14 cellular contexts compared by ENCODE assay signal in the genomic region with DNA sequence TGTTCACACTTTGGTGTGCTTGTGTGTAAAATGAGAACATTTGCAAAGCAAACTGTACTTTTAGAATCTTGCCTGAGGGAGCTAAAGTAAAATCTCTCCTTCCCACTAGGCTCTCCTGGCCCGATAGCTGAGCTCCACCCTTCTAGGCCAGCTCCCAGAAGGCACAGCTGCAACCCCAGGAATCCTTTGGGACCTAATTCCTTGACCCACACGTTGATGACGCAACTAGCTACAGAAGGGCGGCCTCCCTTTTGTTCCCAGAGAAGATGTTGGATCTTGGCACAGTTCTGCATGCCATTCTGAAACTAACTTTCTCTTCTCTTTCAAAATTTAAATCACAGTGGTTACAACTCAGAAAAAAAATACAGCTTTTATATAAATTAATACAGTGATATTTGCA.
DNase-seq lines count a peak whose midpoint lies in the region; ATAC-seq and TF ChIP-seq lines count a peak whose summit lies in the region.
"Had no signal": no experiment of that assay in that cellular context is flagged by ENCODE, and none has a peak within 500 bp of the region (broad histone marks: within the 10 kb centered on the region; RNA-seq: fewer than 3 reads in every experiment).

No MANE protein-coding gene starts in this region.

- CTCF ChIA-PET in AG04450 (lab: Charles Lee), result no interaction called here

- H3K4me1 Mint-ChIP-seq in activated T-cell treated with anti-CD3 and anti-CD28 coated beads, Interleukin-2, amount 50 U/mL, for 72 hours (ENCODE audit: low read depth), result no peaks in the 10 kb centered on the region
- H3K4me1 Mint-ChIP-seq: memory B cell had no signal

- no peak overlapping the region for H3K4me3 Mint-ChIP-seq in activated T-cell treated with anti-CD3 and anti-CD28 coated beads, Interleukin-2, amount 50 U/mL, for 72 hours
- H3K4me3 Mint-ChIP-seq: memory B cell had no signal

- H3K27me3 ChIP-seq in AG04450 (ENCODE audit: control insufficient read depth, insufficient read depth, low read length), result no peaks in the 10 kb centered on the region
- H3K27me3 ChIP-seq: upper lobe of left lung had no signal

- no peaks in the 10 kb centered on the region for H3K36me3 Mint-ChIP-seq in activated T-cell treated with anti-CD3 and anti-CD28 coated beads, Interleukin-2, amount 50 U/mL, for 72 hours (ENCODE audit: insufficient read depth in 2 of 2)
- H3K36me3 Mint-ChIP-seq: memory B cell had no signal

- no peaks in the 10 kb centered on the region for H3K27me3 Mint-ChIP-seq in activated T-cell treated with anti-CD3 and anti-CD28 coated beads, Interleukin-2, amount 50 U/mL, for 72 hours (ENCODE audit: low read depth)
- H3K27me3 Mint-ChIP-seq: memory B cell had no signal

- peaks cover 1 to 2% of the 10 kb centered on the region in 2 donors for H3K9me3 Mint-ChIP-seq in activated T-cell treated with anti-CD3 and anti-CD28 coated beads, Interleukin-2, amount 50 U/mL, for 72 hours

- POLR2A ChIA-PET in AG04450 (lab: Yijun Ruan, JAX), result interaction anchor here (0.6 kb wide), 1 partner anchor 736 kb away, joined by 3 read pairs; no protein-coding TSS in a partner anchor

- no peak for ATAC-seq in activated T-cell treated with anti-CD3 and anti-CD28 coated beads, Interleukin-2, amount 50 U/mL, for 72 hours (replicated peaks in 1 of 2)
- ATAC-seq in HG02840 (IDR thresholded peaks at IDR 0.05; ENCODE audit: low FRiP score, unreplicated experiment), result no peak

- no peaks in the 10 kb centered on the region for H3K9me3 ChIP-seq in AG04450 (ENCODE audit: control insufficient read depth, insufficient read depth, low read length)
- H3K9me3 ChIP-seq: upper lobe of left lung had no signal

- DNase-seq in AG04450 (ENCODE audit: low read depth, low spot score) (peak; percentile 6), T1000 (lab: John Stamatoyannopoulos, UW) (peak; percentile 67), fibroblast of peridontal ligament (ENCODE audit: extremely low read depth) (peak; percentile 99), myocyte (ENCODE audit: low read depth) (peak; percentile 90), HK-2 (ENCODE audit: unreplicated experiment) (no peak)
- DNase-seq in activated T-cell treated with anti-CD3 and anti-CD28 coated beads, Interleukin-2, amount 50 U/mL, for 72 hours, result no peak
- DNase-seq in stimulated activated CD8-positive, alpha-beta memory T cell treated with anti-CD3 and anti-CD28 coated beads, Interleukin-4, amount 100 ng/mL, for 48 hours, result no peak
- DNase-seq: activated effector memory CD4-positive, alpha-beta T cell treated with anti-CD3 and anti-CD28 coated beads, Interleukin-2, amount 50 U/mL, for 16 hours; cerebellar nuclear complex; DMS153; T-helper 2 cell; upper lobe of left lung had no signal

- H3K27ac Mint-ChIP-seq in activated T-cell treated with anti-CD3 and anti-CD28 coated beads, Interleukin-2, amount 50 U/mL, for 72 hours, result no peak overlapping the region
- H3K27ac Mint-ChIP-seq: memory B cell had no signal

- H3K4me3 ChIP-seq in AG04450 (ENCODE audit: low read depth, low read length), result no peak overlapping the region
- H3K4me3 ChIP-seq: upper lobe of left lung had no signal

- no peak for TF ChIP-seq CTCF in AG04450 (IDR thresholded peaks at IDR 0.05; ENCODE audit: low read depth, low read length)

- peak overlapping the region; percentile 39 for H3K27ac ChIP-seq in AG04450 (ENCODE audit: low read depth, low read length)
- H3K27ac ChIP-seq: upper lobe of left lung had no signal

Comparison
In these comparisons a context has a peak if more than half of its experiments do, and no peak if none do; other contexts are left out.
1. DNase-seq: peak in AG04450 (single experiment), T1000 (single experiment), fibroblast of peridontal ligament (single experiment) and myocyte (single experiment); none in activated T-cell treated with anti-CD3 and anti-CD28 coated beads, Interleukin-2, amount 50 U/mL, for 72 hours (0 of 2), HK-2 (single experiment) and stimulated activated CD8-positive, alpha-beta memory T cell treated with anti-CD3 and anti-CD28 coated beads, Interleukin-4, amount 100 ng/mL, for 48 hours (single experiment).